ENCODE assay signal across 22 cellular contexts in genomic region chr3:16687206-16687605, GRCh38.
"Had no signal": no experiment of that assay in that cellular context is flagged by ENCODE, and none has a peak within 500 bp of the region (broad histone marks: within the 10 kb centered on the region; RNA-seq: fewer than 3 reads in every experiment).

No MANE protein-coding gene starts in this region.

- DNase-seq: colonic mucosa; dermis blood vessel endothelial cell; erythroblast; foreskin keratinocyte; heart left ventricle; hippocampal formation; left colon; mesendoderm; naive B cell; ovary; right cardiac atrium; stimulated activated CD4-positive, alpha-beta T cell treated with anti-CD3 and anti-CD28 coated beads, Interleukin-4, amount 100 ng/mL, for 1 hour; stimulated activated CD8-positive, alpha-beta memory T cell treated with anti-CD3 and anti-CD28 coated beads, Interleukin-4, amount 100 ng/mL, for 48 hours; stimulated activated naive CD8-positive, alpha-beta T cell treated with anti-CD3 and anti-CD28 coated beads, Interleukin-15, amount 100 ng/mL, for 72 hours; testis; upper lobe of right lung had no signal

- H3K27me3 Mint-ChIP-seq: naive B cell; progenitor cell of endocrine pancreas; stimulated activated naive CD8-positive, alpha-beta T cell treated with anti-CD3 and anti-CD28 coated beads, Interleukin-15, amount 100 ng/mL, for 72 hours had no signal

- H3K27me3 ChIP-seq: colonic mucosa, heart left ventricle, ovary, testis, tibial nerve, upper lobe of right lung, vagina had no signal

- H3K4me1 Mint-ChIP-seq: nephron; stimulated activated effector memory CD8-positive, alpha-beta T cell treated with anti-CD3 and anti-CD28 coated beads, Interleukin-12 subunit alpha, Interleukin-12 subunit beta, amount 100 ng/mL, for 72 hours; stimulated activated naive CD8-positive, alpha-beta T cell treated with anti-CD3 and anti-CD28 coated beads, Interleukin-15, amount 100 ng/mL, for 72 hours had no signal

- H3K36me3 ChIP-seq: colonic mucosa, heart left ventricle, ovary, tibial nerve, upper lobe of right lung, vagina had no signal

- H3K4me2 ChIP-seq: smooth muscle cell had no signal

- H3K9me3 ChIP-seq: colonic mucosa, heart left ventricle, ovary, testis, tibial nerve, upper lobe of right lung, vagina had no signal

- H3K4me3 Mint-ChIP-seq: naive B cell; nephron; stimulated activated effector memory CD8-positive, alpha-beta T cell treated with anti-CD3 and anti-CD28 coated beads, Interleukin-12 subunit alpha, Interleukin-12 subunit beta, amount 100 ng/mL, for 72 hours; stimulated activated naive CD8-positive, alpha-beta T cell treated with anti-CD3 and anti-CD28 coated beads, Interleukin-15, amount 100 ng/mL, for 72 hours had no signal

- H3K27ac ChIP-seq: colonic mucosa, foreskin keratinocyte, heart left ventricle, ovary, testis, tibial nerve, upper lobe of right lung, vagina had no signal

- H3K27ac Mint-ChIP-seq: naive B cell; nephron; progenitor cell of endocrine pancreas; stimulated activated effector memory CD8-positive, alpha-beta T cell treated with anti-CD3 and anti-CD28 coated beads, Interleukin-12 subunit alpha, Interleukin-12 subunit beta, amount 100 ng/mL, for 72 hours; stimulated activated naive CD8-positive, alpha-beta T cell treated with anti-CD3 and anti-CD28 coated beads, Interleukin-15, amount 100 ng/mL, for 72 hours had no signal

- H3K4me1 ChIP-seq: colonic mucosa, foreskin keratinocyte, heart left ventricle, testis, tibial nerve, upper lobe of right lung, vagina had no signal

- H3K36me3 Mint-ChIP-seq: stimulated activated effector memory CD8-positive, alpha-beta T cell treated with anti-CD3 and anti-CD28 coated beads, Interleukin-12 subunit alpha, Interleukin-12 subunit beta, amount 100 ng/mL, for 72 hours had no signal

- H3K4me3 ChIP-seq: colonic mucosa, heart left ventricle, ovary, smooth muscle cell, testis, tibial nerve, upper lobe of right lung, vagina had no signal

- H3K9me3 Mint-ChIP-seq: stimulated activated effector memory CD8-positive, alpha-beta T cell treated with anti-CD3 and anti-CD28 coated beads, Interleukin-12 subunit alpha, Interleukin-12 subunit beta, amount 100 ng/mL, for 72 hours had no signal
